Comparison of ENCODE assay signal across 27 cellular contexts in the genomic region with DNA sequence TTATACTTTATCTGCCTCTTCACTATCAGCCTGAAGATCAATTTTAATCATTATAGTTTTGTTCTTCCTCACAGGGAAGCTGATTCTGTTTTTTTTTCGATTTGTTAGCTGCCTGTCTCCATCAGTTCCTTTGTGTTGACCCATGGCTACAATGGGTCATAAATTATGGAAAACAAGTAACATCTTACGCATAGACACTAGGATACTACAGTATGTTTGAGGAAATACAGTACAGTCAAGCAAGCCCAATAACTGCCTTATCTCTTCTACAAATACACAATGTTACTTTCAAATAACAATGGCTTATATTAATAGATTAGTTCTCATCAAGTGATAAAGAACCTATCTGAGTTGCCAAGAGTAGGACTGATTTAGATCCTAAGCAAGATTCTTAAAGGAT.
DNase-seq lines count a peak whose midpoint lies in the region; FAIRE-seq and TF ChIP-seq lines count a peak whose summit lies in the region.
"Had no signal": no experiment of that assay in that cellular context is flagged by ENCODE, and none has a peak within 500 bp of the region (broad histone marks: within the 10 kb centered on the region; RNA-seq: fewer than 3 reads in every experiment).

No MANE protein-coding gene starts in this region.

- peak; percentile 4 for FAIRE-seq in endometrium (lab: Jason Lieb, UNC)
- FAIRE-seq: A549, G401.6, GM12891 had no signal

- no peaks in the 10 kb centered on the region for H3K4me1 ChIP-seq in PC-9 (replicated peaks; ENCODE audit: insufficient read depth)
- H3K4me1 ChIP-seq: A549, BE2C, BLaER1 had no signal

- CTCF ChIA-PET in PC-9 (lab: Charles Lee): interaction anchor here (0.6 kb wide), 1 partner anchor 429 kb away, joined by 5 read pairs; no protein-coding TSS in a partner anchor

- H3K27ac Mint-ChIP-seq in activated T-helper 1 cell treated with anti-CD3 and anti-CD28 coated beads, Interleukin-12 subunit alpha, Interleukin-12 subunit beta, Interleukin-2, Interleukin-4 antibody, amounts not matched to agents 30 ng/mL and 10 ng/mL and 1 ng/mL, durations not matched to agents 14 hours and 24 hours and 36 hours: no peak overlapping the region
- H3K27ac Mint-ChIP-seq: CD14-positive monocyte; CD4-positive, alpha-beta memory T cell; CD4-positive, CD25-positive, alpha-beta regulatory T cell; CD8-positive, alpha-beta memory T cell had no signal

- H2AFZ ChIP-seq in PC-9: no peak overlapping the region

- H3K27ac ChIP-seq in VCaP: peak overlapping the region; percentile 18; the same call in 1 of the 2 replicates
- H3K27ac ChIP-seq in PC-9: no peak overlapping the region
- H3K27ac ChIP-seq: 22Rv1, A549, BLaER1 had no signal

- no peak overlapping the region for H3K4me3 Mint-ChIP-seq in activated T-helper 1 cell treated with anti-CD3 and anti-CD28 coated beads, Interleukin-12 subunit alpha, Interleukin-12 subunit beta, Interleukin-2, Interleukin-4 antibody, amounts not matched to agents 30 ng/mL and 10 ng/mL and 1 ng/mL, durations not matched to agents 14 hours and 24 hours and 36 hours
- H3K4me3 Mint-ChIP-seq: CD14-positive monocyte; CD4-positive, alpha-beta memory T cell; CD4-positive, CD25-positive, alpha-beta regulatory T cell; CD8-positive, alpha-beta memory T cell had no signal

- no peaks in the 10 kb centered on the region for H3K36me3 Mint-ChIP-seq in activated T-helper 1 cell treated with anti-CD3 and anti-CD28 coated beads, Interleukin-12 subunit alpha, Interleukin-12 subunit beta, Interleukin-2, Interleukin-4 antibody, amounts not matched to agents 30 ng/mL and 10 ng/mL and 1 ng/mL, durations not matched to agents 14 hours and 24 hours and 36 hours (ENCODE audit: low read depth)
- H3K36me3 Mint-ChIP-seq: CD14-positive monocyte; CD4-positive, alpha-beta memory T cell; CD4-positive, CD25-positive, alpha-beta regulatory T cell; CD8-positive, alpha-beta memory T cell had no signal

- POLR2A ChIA-PET in PC-9 (lab: Charles Lee; ENCODE audit: unreplicated experiment): no interaction called here

- DNase-seq in LNCaP clone FGC (ENCODE audit: low read depth) (peak; percentile 75), left kidney (ENCODE audit: low read depth, low spot score) (peak; percentile 12), Ammon's horn (ENCODE audit: low spot score) (no peak), PC-9 (no peak)
- no peak for DNase-seq in activated T-helper 1 cell treated with anti-CD3 and anti-CD28 coated beads, Interleukin-12 subunit alpha, Interleukin-12 subunit beta, Interleukin-2, Interleukin-4 antibody, amounts not matched to agents 30 ng/mL and 10 ng/mL and 1 ng/mL, durations not matched to agents 14 hours and 24 hours and 36 hours (ENCODE audit: low spot score)
- no peak for DNase-seq in stimulated activated CD4-positive, alpha-beta T cell treated with anti-CD3 and anti-CD28 coated beads, Interleukin-4, amount 100 ng/mL, for 1 hour
- DNase-seq: AML-193; BE2C; C1 segment of cervical spinal cord; CD4-positive, alpha-beta memory T cell; CD4-positive, CD25-positive, alpha-beta regulatory T cell; CD8-positive, alpha-beta memory T cell; COR-L47; DMS 273 treated with DMSO at 0.1 percent for 48 hours; DMS153; DMS53; DMS79; DND-41; GF-D8 had no signal

- H3K9me3 Mint-ChIP-seq in activated T-helper 1 cell treated with anti-CD3 and anti-CD28 coated beads, Interleukin-12 subunit alpha, Interleukin-12 subunit beta, Interleukin-2, Interleukin-4 antibody, amounts not matched to agents 30 ng/mL and 10 ng/mL and 1 ng/mL, durations not matched to agents 14 hours and 24 hours and 36 hours: peaks cover 7% of the 10 kb centered on the region

- no peak for TF ChIP-seq CTCF in LNCaP clone FGC (IDR thresholded peaks at IDR 0.05; ENCODE audit: control insufficient read depth, extremely low read depth, insufficient read depth)
- TF ChIP-seq CTCF in VCaP (conservative IDR thresholded peaks at IDR 0.05): no peak
- no peak for TF ChIP-seq CTCF in PC-9 (conservative IDR thresholded peaks at IDR 0.05)

- no peaks in the 10 kb centered on the region for H3K9me2 ChIP-seq in PC-9 (ENCODE audit: insufficient read depth)

- peaks cover 9% of the 10 kb centered on the region for H3K27me3 Mint-ChIP-seq in activated T-helper 1 cell treated with anti-CD3 and anti-CD28 coated beads, Interleukin-12 subunit alpha, Interleukin-12 subunit beta, Interleukin-2, Interleukin-4 antibody, amounts not matched to agents 30 ng/mL and 10 ng/mL and 1 ng/mL, durations not matched to agents 14 hours and 24 hours and 36 hours (ENCODE audit: insufficient read depth)

- intact Hi-C loops in activated T-helper 1 cell treated with anti-CD3 and anti-CD28 coated beads, Interleukin-12 subunit alpha, Interleukin-12 subunit beta, Interleukin-2, Interleukin-4 antibody, amounts not matched to agents 30 ng/mL and 10 ng/mL and 1 ng/mL, durations not matched to agents 14 hours and 24 hours and 36 hours (cut with micrococcal nuclease): no loop called here
- intact Hi-C loops in PC-9 (cut with micrococcal nuclease; ENCODE audit: unreplicated experiment): no loop called here

- no peaks in the 10 kb centered on the region for H3F3A ChIP-seq in PC-9 (ENCODE audit: insufficient read depth, low read depth)

- no peak overlapping the region for H3K4me2 ChIP-seq in PC-9
- H3K4me2 ChIP-seq: A549, BLaER1 had no signal

- no peak overlapping the region for H3K4me3 ChIP-seq in LNCaP clone FGC (ENCODE audit: low read depth, low read length)
- no peak overlapping the region for H3K4me3 ChIP-seq in PC-9
- H3K4me3 ChIP-seq: A549, BLaER1 had no signal

- no peaks in the 10 kb centered on the region for H3K4me1 Mint-ChIP-seq in activated T-helper 1 cell treated with anti-CD3 and anti-CD28 coated beads, Interleukin-12 subunit alpha, Interleukin-12 subunit beta, Interleukin-2, Interleukin-4 antibody, amounts not matched to agents 30 ng/mL and 10 ng/mL and 1 ng/mL, durations not matched to agents 14 hours and 24 hours and 36 hours (ENCODE audit: low read depth)
- H3K4me1 Mint-ChIP-seq: CD14-positive monocyte; CD4-positive, CD25-positive, alpha-beta regulatory T cell; CD8-positive, alpha-beta memory T cell had no signal

- H3K79me2 ChIP-seq in PC-9 (ENCODE audit: low read depth): no peaks in the 10 kb centered on the region

- no peaks in the 10 kb centered on the region for H3K9me3 ChIP-seq in PC-9 (ENCODE audit: insufficient read depth, low read depth)
- H3K9me3 ChIP-seq: A549, BE2C, BLaER1 had no signal

- H3K27me3 ChIP-seq in PC-9 (ENCODE audit: insufficient read depth, low read depth): no peaks in the 10 kb centered on the region
- H3K27me3 ChIP-seq: BE2C, BLaER1 had no signal

- BruUV-seq in PC-9 (replicated peaks; lab: Mats Ljungman, UMichigan): no TSS peak

- no peaks in the 10 kb centered on the region for H3K36me3 ChIP-seq in PC-9 (ENCODE audit: low read depth)
- H3K36me3 ChIP-seq: BE2C, BLaER1 had no signal

- H4K20me1 ChIP-seq in PC-9 (ENCODE audit: insufficient read depth): no peaks in the 10 kb centered on the region
- H4K20me1 ChIP-seq: BLaER1 had no signal

Comparison
In these comparisons a context has a peak if more than half of its experiments do, and no peak if none do; other contexts are left out.
1. DNase-seq: peak in LNCaP clone FGC (single experiment) and left kidney (single experiment); none in activated T-helper 1 cell treated with anti-CD3 and anti-CD28 coated beads, Interleukin-12 subunit alpha, Interleukin-12 subunit beta, Interleukin-2, Interleukin-4 antibody, amounts not matched to agents 30 ng/mL and 10 ng/mL and 1 ng/mL, durations not matched to agents 14 hours and 24 hours and 36 hours (single experiment), Ammon's horn (single experiment), stimulated activated CD4-positive, alpha-beta T cell treated with anti-CD3 and anti-CD28 coated beads, Interleukin-4, amount 100 ng/mL, for 1 hour (single experiment) and PC-9 (0 of 2).